13 cellular contexts compared by ENCODE assay signal in the genomic region with DNA sequence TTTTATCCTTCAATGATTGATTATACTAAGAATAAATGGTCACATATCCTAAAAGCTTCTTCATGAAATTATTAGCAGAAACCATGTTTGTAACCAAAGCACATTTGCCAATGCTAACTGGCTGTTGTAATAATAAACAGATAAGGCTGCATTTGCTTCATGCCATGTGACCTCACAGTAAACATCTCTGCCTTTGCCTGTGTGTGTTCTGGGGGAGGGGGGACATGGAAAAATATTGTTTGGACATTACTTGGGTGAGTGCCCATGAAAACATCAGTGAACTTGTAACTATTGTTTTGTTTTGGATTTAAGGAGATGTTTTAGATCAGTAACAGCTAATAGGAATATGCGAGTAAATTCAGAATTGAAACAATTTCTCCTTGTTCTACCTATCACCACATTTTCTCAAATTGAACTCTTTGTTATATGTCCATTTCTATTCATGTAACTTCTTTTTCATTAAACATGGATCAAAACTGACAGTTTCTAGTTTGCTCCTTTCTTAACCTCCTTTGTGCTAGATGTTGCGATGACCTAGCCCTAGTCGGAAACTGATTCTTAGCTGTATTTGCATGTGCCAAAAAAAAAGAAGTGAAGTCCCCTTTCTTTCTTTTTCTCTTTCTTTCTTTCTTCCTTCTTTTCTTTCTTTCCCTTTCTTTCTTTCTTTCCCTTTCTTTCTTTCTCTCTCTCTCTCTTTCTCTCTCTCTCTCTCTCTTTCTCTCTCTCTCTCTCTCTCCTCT. TPM values are rescaled to one million over a fixed set of nuclear protein-coding genes. Genes with fewer than 3 reads are reported as not detected.
DNase-seq lines count a peak whose midpoint lies in the region; ATAC-seq, FAIRE-seq and TF ChIP-seq lines count a peak whose summit lies in the region.
"Had no signal": no experiment of that assay in that cellular context is flagged by ENCODE, and none has a peak within 500 bp of the region (broad histone marks: within the 10 kb centered on the region; RNA-seq: fewer than 3 reads in every experiment).

No MANE protein-coding gene starts in this region.

- no peaks in the 10 kb centered on the region for H3K27me3 Mint-ChIP-seq in activated naive CD8-positive, alpha-beta T cell treated with anti-CD3 and anti-CD28 coated beads, Interleukin-2, amount 50 U/mL, for 24 hours

- no peaks in the 10 kb centered on the region for H3K9me3 Mint-ChIP-seq in activated naive CD8-positive, alpha-beta T cell treated with anti-CD3 and anti-CD28 coated beads, Interleukin-2, amount 50 U/mL, for 24 hours

- no peaks in the 10 kb centered on the region for H3K27me3 ChIP-seq in heart right ventricle
- no peaks in the 10 kb centered on the region for H3K27me3 ChIP-seq in liver (ENCODE audit: control insufficient read depth in 4 of 4, insufficient read depth in 4 of 4, low read length in 3 of 4)
- H3K27me3 ChIP-seq: BLaER1 treated with 17β-estradiol and CSF1 and Interleukin-3, amounts not matched to agents 10 nM and 100 nM had no signal

- no peak overlapping the region for H3K4me3 ChIP-seq in heart right ventricle
- H3K4me3 ChIP-seq in astrocyte of the spinal cord (ENCODE audit: low read depth, low read length): no peak overlapping the region
- no peak overlapping the region for H3K4me3 ChIP-seq in liver (ENCODE audit: low read depth in 1 of 3, low read length in 3 of 3)
- H3K4me3 ChIP-seq: BLaER1 treated with 17β-estradiol and CSF1 and Interleukin-3, amounts not matched to agents 10 nM and 100 nM had no signal

- H3K4me1 ChIP-seq in heart right ventricle (peaks cover 0 to 62% (median 15%) of the 10 kb centered on the region in 9 donors), liver (ENCODE audit: control insufficient read depth in 4 of 4, insufficient read depth in 4 of 4, low read length in 3 of 4) (peaks cover 16 to 50% (median 20%) of the 10 kb centered on the region in 4 donors)

- no peak for DNase-seq in heart right ventricle
- DNase-seq in cardiac septum (ENCODE audit: low spot score): no peak
- DNase-seq in astrocyte of the spinal cord (ENCODE audit: low read depth, low spot score): peak; percentile 53
- DNase-seq in urothelium cell line (ENCODE audit: low spot score): no peak
- no peak for DNase-seq in activated naive CD8-positive, alpha-beta T cell treated with anti-CD3 and anti-CD28 coated beads, Interleukin-2, amount 50 U/mL, for 24 hours
- DNase-seq: effector CD8-positive, alpha-beta T cell; stimulated activated naive CD4-positive, alpha-beta T cell treated with Interleukin-2 at 50 U/mL for 16 hours had no signal

- H3K9me3 ChIP-seq in heart right ventricle (no peaks in the 10 kb centered on the region), liver (ENCODE audit: control insufficient read depth in 4 of 4, low read length in 3 of 4) (no peaks in the 10 kb centered on the region)
- H3K9me3 ChIP-seq: BLaER1 treated with 17β-estradiol and CSF1 and Interleukin-3, amounts not matched to agents 10 nM and 100 nM had no signal

- peak; percentile 40 for FAIRE-seq in urothelium cell line (lab: Jason Lieb, UNC)

- H3K4me1 Mint-ChIP-seq in activated naive CD8-positive, alpha-beta T cell treated with anti-CD3 and anti-CD28 coated beads, Interleukin-2, amount 50 U/mL, for 24 hours: peaks cover 6% of the 10 kb centered on the region

- no peak overlapping the region for H3K4me3 Mint-ChIP-seq in activated naive CD8-positive, alpha-beta T cell treated with anti-CD3 and anti-CD28 coated beads, Interleukin-2, amount 50 U/mL, for 24 hours

- H3K27ac Mint-ChIP-seq in activated naive CD8-positive, alpha-beta T cell treated with anti-CD3 and anti-CD28 coated beads, Interleukin-2, amount 50 U/mL, for 24 hours: no peak overlapping the region

- TF ChIP-seq RAD21 in liver (IDR thresholded peaks at IDR 0.05): peak; percentile 63 to 69

- intact Hi-C loops in heart right ventricle (cut with DNase I): loop anchor here in 2 of 10 donors (5.0 to 10.0 kb wide), 2 partner anchors 119 to 122 kb away; a partner anchor contains a TSS
- intact Hi-C loops in cardiac septum (cut with DNase I): no loop called here

- in situ Hi-C loops in astrocyte of the spinal cord (cut with HindIII; ENCODE audit: low sequenced_read_pairs): no loop called here

- ATAC-seq in heart right ventricle: peak in 4 of 8 donors; percentile 42 to 68 (median 58)
- ATAC-seq in activated naive CD8-positive, alpha-beta T cell treated with anti-CD3 and anti-CD28 coated beads, Interleukin-2, amount 50 U/mL, for 24 hours: no peak
- ATAC-seq in GM21381 (IDR thresholded peaks at IDR 0.05; ENCODE audit: unreplicated experiment): no peak
- ATAC-seq in GM21619 (IDR thresholded peaks at IDR 0.05; ENCODE audit: unreplicated experiment): no peak
- ATAC-seq: HCT116 had no signal

- H3K27ac ChIP-seq in heart right ventricle: peak overlapping the region in 6 of 10 donors; percentile 15 to 76 (median 35)
- peak overlapping the region; percentile 83 to 92 for H3K27ac ChIP-seq in liver (ENCODE audit: low read depth in 1 of 2, low read length in 2 of 2)

- no peaks in the 10 kb centered on the region for H3K36me3 ChIP-seq in heart right ventricle
- no peaks in the 10 kb centered on the region for H3K36me3 ChIP-seq in liver (ENCODE audit: control insufficient read depth in 4 of 4, insufficient read depth in 3 of 4, low read depth in 1 of 4, low read length in 3 of 4)
- H3K36me3 ChIP-seq: BLaER1 treated with 17β-estradiol and CSF1 and Interleukin-3, amounts not matched to agents 10 nM and 100 nM had no signal

- H3K36me3 Mint-ChIP-seq in activated naive CD8-positive, alpha-beta T cell treated with anti-CD3 and anti-CD28 coated beads, Interleukin-2, amount 50 U/mL, for 24 hours (ENCODE audit: low read depth): peaks cover 2% of the 10 kb centered on the region

- peak overlapping the region; percentile 46 to 50 for H3K9ac ChIP-seq in liver (ENCODE audit: low read depth in 1 of 2, low read length in 2 of 2)
- H3K9ac ChIP-seq: BLaER1 treated with 17β-estradiol and CSF1 and Interleukin-3, amounts not matched to agents 10 nM and 100 nM had no signal

- TF ChIP-seq CTCF in heart right ventricle (IDR thresholded peaks at IDR 0.05): no peak
- no peak for TF ChIP-seq CTCF in astrocyte of the spinal cord (IDR thresholded peaks at IDR 0.05; ENCODE audit: low read depth, low read length)
- no peak for TF ChIP-seq CTCF in liver (IDR thresholded peaks at IDR 0.05; ENCODE audit: low read depth, low read length, missing input control)

- WGBS in heart right ventricle, 2 donors: 53 to 56% methylated on average over 3 of the region's 3 CpGs
- 29% methylated on average over 3 of the region's 3 CpGs for WGBS in liver

TF ChIP-seq in liver, 16 proteins besides CTCF, POLR2A, EP300 and RAD21 (continues in another document):
- TF ChIP-seq RXRA (IDR thresholded peaks at IDR 0.05) (peak; percentile 73 to 92), HNF4G (IDR thresholded peaks at IDR 0.05) (no peak), YY1 (IDR thresholded peaks at IDR 0.05) (peak; percentile 90), HNF4A (conservative IDR thresholded peaks at IDR 0.05) (peak; percentile 67 to 88), TAF1 (conservative IDR thresholded peaks at IDR 0.05) (no peak), NR2F2 (IDR thresholded peaks at IDR 0.05) (peak; percentile 34), SP1 (IDR thresholded peaks at IDR 0.05) (peak; percentile 93), FOXA2 (IDR thresholded peaks at IDR 0.05) (peak; percentile 100), FOXA1 (IDR thresholded peaks at IDR 0.05) (peak; percentile 100), JUND (IDR thresholded peaks at IDR 0.05) (peak; percentile 47 to 82), EGR1 (IDR thresholded peaks at IDR 0.05; ENCODE audit: low read depth in 2 of 2) (peak; percentile 87 to 97), GABPA (IDR thresholded peaks at IDR 0.05 in 1 of 2, conservative IDR thresholded peaks at IDR 0.05 in 1 of 2) (peak in 1 of 2 donors; percentile 43)
- TF ChIP-seq, protein P1, sequence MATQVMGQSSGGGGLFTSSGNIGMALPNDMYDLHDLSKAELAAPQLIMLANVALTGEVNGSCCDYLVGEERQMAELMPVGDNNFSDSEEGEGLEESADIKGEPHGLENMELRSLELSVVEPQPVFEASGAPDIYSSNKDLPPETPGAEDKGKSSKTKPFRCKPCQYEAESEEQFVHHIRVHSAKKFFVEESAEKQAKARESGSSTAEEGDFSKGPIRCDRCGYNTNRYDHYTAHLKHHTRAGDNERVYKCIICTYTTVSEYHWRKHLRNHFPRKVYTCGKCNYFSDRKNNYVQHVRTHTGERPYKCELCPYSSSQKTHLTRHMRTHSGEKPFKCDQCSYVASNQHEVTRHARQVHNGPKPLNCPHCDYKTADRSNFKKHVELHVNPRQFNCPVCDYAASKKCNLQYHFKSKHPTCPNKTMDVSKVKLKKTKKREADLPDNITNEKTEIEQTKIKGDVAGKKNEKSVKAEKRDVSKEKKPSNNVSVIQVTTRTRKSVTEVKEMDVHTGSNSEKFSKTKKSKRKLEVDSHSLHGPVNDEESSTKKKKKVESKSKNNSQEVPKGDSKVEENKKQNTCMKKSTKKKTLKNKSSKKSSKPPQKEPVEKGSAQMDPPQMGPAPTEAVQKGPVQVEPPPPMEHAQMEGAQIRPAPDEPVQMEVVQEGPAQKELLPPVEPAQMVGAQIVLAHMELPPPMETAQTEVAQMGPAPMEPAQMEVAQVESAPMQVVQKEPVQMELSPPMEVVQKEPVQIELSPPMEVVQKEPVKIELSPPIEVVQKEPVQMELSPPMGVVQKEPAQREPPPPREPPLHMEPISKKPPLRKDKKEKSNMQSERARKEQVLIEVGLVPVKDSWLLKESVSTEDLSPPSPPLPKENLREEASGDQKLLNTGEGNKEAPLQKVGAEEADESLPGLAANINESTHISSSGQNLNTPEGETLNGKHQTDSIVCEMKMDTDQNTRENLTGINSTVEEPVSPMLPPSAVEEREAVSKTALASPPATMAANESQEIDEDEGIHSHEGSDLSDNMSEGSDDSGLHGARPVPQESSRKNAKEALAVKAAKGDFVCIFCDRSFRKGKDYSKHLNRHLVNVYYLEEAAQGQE (IDR thresholded peaks at IDR 0.05): peak; percentile 83
- TF ChIP-seq, protein P2, sequence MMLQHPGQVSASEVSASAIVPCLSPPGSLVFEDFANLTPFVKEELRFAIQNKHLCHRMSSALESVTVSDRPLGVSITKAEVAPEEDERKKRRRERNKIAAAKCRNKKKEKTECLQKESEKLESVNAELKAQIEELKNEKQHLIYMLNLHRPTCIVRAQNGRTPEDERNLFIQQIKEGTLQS (IDR thresholded peaks at IDR 0.05): peak; percentile 66
- TF ChIP-seq, protein P3, sequence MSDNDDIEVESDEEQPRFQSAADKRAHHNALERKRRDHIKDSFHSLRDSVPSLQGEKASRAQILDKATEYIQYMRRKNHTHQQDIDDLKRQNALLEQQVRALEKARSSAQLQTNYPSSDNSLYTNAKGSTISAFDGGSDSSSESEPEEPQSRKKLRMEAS (IDR thresholded peaks at IDR 0.05): peak; percentile 85

RNA-seq across cellular contexts. Expression of a gene that starts 45.1 kb away (rescaled TPM):
- 10 to 100 TPM in 3 of 10 donors, 1 to 10 TPM in 4, under 1 TPM in 3; 0.64 to 62.1 (median 4.3) TPM for total RNA-seq in heart right ventricle
- polyA plus RNA-seq in heart right ventricle: 1 to 10 TPM; 2.6 to 3.2 TPM
- 85.8 TPM for total RNA-seq in cardiac septum
- 1 to 10 TPM; 2.6 to 3.5 TPM for total RNA-seq in liver
- polyA plus RNA-seq in liver: 1 to 10 TPM; 1.4 to 3.5 TPM
- total RNA-seq: NCI-H460 had no signal
